In the genomic region with DNA sequence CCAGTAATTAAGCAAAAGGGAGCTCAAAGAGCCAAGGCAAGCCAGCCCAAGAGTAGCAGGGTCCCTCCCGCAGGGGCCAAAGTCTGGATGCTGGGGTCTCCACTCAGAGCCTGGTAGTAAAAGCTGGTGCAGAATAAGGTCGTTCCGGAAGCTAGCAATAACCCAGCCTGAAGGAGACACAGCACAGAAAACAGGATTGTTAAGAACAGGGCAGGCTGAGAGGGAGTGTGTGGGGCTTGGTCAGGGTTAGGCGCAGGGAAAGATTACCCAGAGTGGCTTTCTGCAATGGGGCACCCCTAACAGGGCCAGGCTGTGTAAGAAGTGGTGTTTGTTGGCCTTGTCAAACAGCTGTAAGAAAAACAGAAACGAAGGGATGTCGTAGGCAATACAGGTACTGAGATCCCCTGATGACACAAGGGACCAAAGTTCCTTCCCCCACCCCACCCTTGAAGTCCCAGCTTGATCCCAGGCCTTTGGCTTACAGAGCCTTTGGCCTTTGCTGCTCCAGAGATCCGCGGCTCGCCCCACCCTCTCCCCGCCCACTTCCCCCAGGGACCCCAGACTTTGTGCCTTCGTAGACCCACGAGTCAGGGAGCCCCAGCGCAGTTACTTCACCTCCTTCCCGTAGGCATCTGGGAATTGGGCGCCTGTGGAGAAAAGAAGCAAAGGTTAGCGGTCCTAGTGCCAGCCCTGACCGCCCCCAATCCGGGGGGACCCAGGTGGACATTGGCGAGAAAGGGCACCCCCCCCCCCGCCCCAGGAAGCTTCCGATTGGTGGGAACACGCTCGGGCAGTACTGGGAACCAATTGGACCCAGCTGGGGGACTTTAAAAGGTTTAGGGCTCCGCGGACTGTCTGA, we compare ENCODE assay signal across 7 cellular contexts. TPM values are rescaled to one million over a fixed set of nuclear protein-coding genes. Genes with fewer than 3 reads are reported as not detected.
DNase-seq lines count a peak whose midpoint lies in the region; ATAC-seq, FAIRE-seq and TF ChIP-seq lines count a peak whose summit lies in the region.

No MANE protein-coding gene starts in this region.

- peaks cover 13% of the 10 kb centered on the region for H3K4me1 Mint-ChIP-seq in activated T-helper 17 cell treated with anti-CD3 and anti-CD28 coated beads, Interleukin-2, amount 50 U/mL, for 72 hours

- H3K27me3 ChIP-seq in rectal smooth muscle tissue (ENCODE audit: control insufficient read depth, insufficient read depth, low read length) = peaks cover 2% of the 10 kb centered on the region

- H3K4me3 Mint-ChIP-seq in activated T-helper 17 cell treated with anti-CD3 and anti-CD28 coated beads, Interleukin-2, amount 50 U/mL, for 72 hours = peak overlapping the region; percentile 86

- H3K27ac ChIP-seq in rectal smooth muscle tissue (ENCODE audit: low read depth, low read length) = peak overlapping the region; percentile 90

- H3K36me3 ChIP-seq in rectal smooth muscle tissue (ENCODE audit: control insufficient read depth, insufficient read depth, low read length) = no peaks in the 10 kb centered on the region

- peak overlapping the region; percentile 87 for H3K4me3 ChIP-seq in rectal smooth muscle tissue (ENCODE audit: low read length)

- DNase-seq in GM12892 (ENCODE audit: insufficient read length) (no peak), NCI-H1092 (lab: John Stamatoyannopoulos, UW) (peak; percentile 49), left cardiac atrium (peak; percentile 73)

- H3K9ac ChIP-seq in rectal smooth muscle tissue (ENCODE audit: low read length) = peak overlapping the region; percentile 75

- peak overlapping the region; percentile 92 for H3K27ac Mint-ChIP-seq in activated T-helper 17 cell treated with anti-CD3 and anti-CD28 coated beads, Interleukin-2, amount 50 U/mL, for 72 hours

- peaks cover 12% of the 10 kb centered on the region for H3K4me1 ChIP-seq in rectal smooth muscle tissue (ENCODE audit: control insufficient read depth, insufficient read depth, low read length)

- no peaks in the 10 kb centered on the region for H3K9me3 Mint-ChIP-seq in activated T-helper 17 cell treated with anti-CD3 and anti-CD28 coated beads, Interleukin-2, amount 50 U/mL, for 72 hours

- no peak for ATAC-seq in activated T-helper 17 cell treated with anti-CD3 and anti-CD28 coated beads, Interleukin-2, amount 50 U/mL, for 72 hours (replicated peaks)
- ATAC-seq in left cardiac atrium (peak; percentile 51 to 54), HG03175 (IDR thresholded peaks at IDR 0.05; ENCODE audit: unreplicated experiment) (no peak), GM19351 (IDR thresholded peaks at IDR 0.05; ENCODE audit: unreplicated experiment) (no peak)

- no peaks in the 10 kb centered on the region for H3K36me3 Mint-ChIP-seq in activated T-helper 17 cell treated with anti-CD3 and anti-CD28 coated beads, Interleukin-2, amount 50 U/mL, for 72 hours (ENCODE audit: low read depth)

- H3K27me3 Mint-ChIP-seq in activated T-helper 17 cell treated with anti-CD3 and anti-CD28 coated beads, Interleukin-2, amount 50 U/mL, for 72 hours = peaks cover 4% of the 10 kb centered on the region

- intact Hi-C loops in left cardiac atrium (cut with DNase I) = no loop called here

- no peak for TF ChIP-seq POLR2A in GM12892 (IDR thresholded peaks at IDR 0.05; ENCODE audit: low read depth, low read length)

- FAIRE-seq in GM12892 (lab: Jason Lieb, UNC) = peak; percentile 66

RNA-seq across cellular contexts. Expression of a gene that starts 0.6 kb away (rescaled TPM):
- polyA plus RNA-seq in GM12892 (2012; ENCODE audit: missing spikeins) = 192 TPM
- total RNA-seq in activated T-helper 17 cell treated with anti-CD3 and anti-CD28 coated beads, Interleukin-2, amount 50 U/mL, for 72 hours = 10 to 100 TPM; 64.1 to 69.7 TPM
- 10 to 100 TPM; 67.3 to 69.2 TPM for total RNA-seq in left cardiac atrium

RNA-seq across cellular contexts. Expression of a gene that starts 4.4 kb away (rescaled TPM):
- polyA plus RNA-seq in GM12892 (2012; ENCODE audit: missing spikeins) = 0.21 TPM
- total RNA-seq in activated T-helper 17 cell treated with anti-CD3 and anti-CD28 coated beads, Interleukin-2, amount 50 U/mL, for 72 hours = 10 to 100 TPM in 1 of 2 donors, 1 to 10 TPM in 1; 4.5 to 21.7 TPM
- 10 to 100 TPM; 12.1 to 15.5 TPM for total RNA-seq in left cardiac atrium

RNA-seq across cellular contexts. Expression of a gene that starts 8.9 kb away (rescaled TPM):
- 16.5 TPM for polyA plus RNA-seq in GM12892 (2012; ENCODE audit: missing spikeins)
- 10 to 100 TPM; 62.8 to 94.4 TPM for total RNA-seq in activated T-helper 17 cell treated with anti-CD3 and anti-CD28 coated beads, Interleukin-2, amount 50 U/mL, for 72 hours
- total RNA-seq in left cardiac atrium = 10 to 100 TPM; 22.4 to 29.0 TPM

RNA-seq across cellular contexts. Expression of a gene that starts 16.9 kb away (rescaled TPM):
- polyA plus RNA-seq in GM12892 (2012; ENCODE audit: missing spikeins) = not detected
- not detected for total RNA-seq in activated T-helper 17 cell treated with anti-CD3 and anti-CD28 coated beads, Interleukin-2, amount 50 U/mL, for 72 hours
- not detected for total RNA-seq in left cardiac atrium

RNA-seq across cellular contexts. Expression of a gene that starts 22.1 kb away (rescaled TPM):
- polyA plus RNA-seq in GM12892 (2012; ENCODE audit: missing spikeins) = not detected
- total RNA-seq in activated T-helper 17 cell treated with anti-CD3 and anti-CD28 coated beads, Interleukin-2, amount 50 U/mL, for 72 hours = not detected
- not detected for total RNA-seq in left cardiac atrium

Comparison
In these comparisons a context has a peak if more than half of its experiments do, and no peak if none do; other contexts are left out.
1. ATAC-seq: peak in left cardiac atrium (2 of 2); none in activated T-helper 17 cell treated with anti-CD3 and anti-CD28 coated beads, Interleukin-2, amount 50 U/mL, for 72 hours (single experiment), HG03175 (single experiment) and GM19351 (single experiment).